1 cellular context compared by ENCODE assay signal in genomic region chr1:197917813-197918646, GRCh38.
TF ChIP-seq lines count a peak whose summit lies in the region.

No MANE protein-coding gene starts in this region.

TF ChIP-seq in A549, 52 proteins besides CTCF, POLR2A, EP300 and RAD21 (continued from another document):
- TF ChIP-seq MAFK (IDR thresholded peaks at IDR 0.05; ENCODE audit: partially characterized antibody) = no peak
- TF ChIP-seq FOSL2 (IDR thresholded peaks at IDR 0.05) = no peak
- TF ChIP-seq FOSL2 (CRISPR knock-in tag; IDR thresholded peaks at IDR 0.05) = no peak
